Comparison of ENCODE assay signal across 13 cellular contexts in genomic region chr1:160877221-160877620, GRCh38. TPM values are rescaled to one million over a fixed set of nuclear protein-coding genes. Genes with fewer than 3 reads are reported as not detected.
A peak's percentile ranks its signal among the peaks of the same experiment; 100 is the strongest.
DNase-seq lines count a peak whose midpoint lies in the region; ATAC-seq and TF ChIP-seq lines count a peak whose summit lies in the region.
"Had no signal": no experiment of that assay in that cellular context is flagged by ENCODE, and none has a peak within 500 bp of the region (broad histone marks: within the 10 kb centered on the region; RNA-seq: fewer than 3 reads in every experiment).

No MANE protein-coding gene starts in this region.

- H3K36me3 ChIP-seq in cardiac muscle cell (no peaks in the 10 kb centered on the region), heart right ventricle (no peaks in the 10 kb centered on the region), Loucy (ENCODE audit: insufficient read depth, low read length) (no peaks in the 10 kb centered on the region)
- H3K36me3 ChIP-seq: left lung had no signal

- H3K9me3 Mint-ChIP-seq in activated naive CD8-positive, alpha-beta T cell treated with anti-CD3 and anti-CD28 coated beads, Interleukin-2, amount 50 U/mL, for 24 hours = no peaks in the 10 kb centered on the region
- no peaks in the 10 kb centered on the region for H3K9me3 Mint-ChIP-seq in type B pancreatic cell
- no peaks in the 10 kb centered on the region for H3K9me3 Mint-ChIP-seq in activated CD4-positive, alpha-beta memory T cell treated with anti-CD3 and anti-CD28 coated beads, Interleukin-2, amount 10 ng/mL, durations not matched to agents 7 days and 5 days

- H3K9me3 ChIP-seq in cardiac muscle cell (ENCODE audit: low read depth) (no peaks in the 10 kb centered on the region), heart right ventricle (no peaks in the 10 kb centered on the region), Loucy (ENCODE audit: insufficient read depth, low read depth, low read length) (no peaks in the 10 kb centered on the region)
- H3K9me3 ChIP-seq: left lung had no signal

- H2AFZ ChIP-seq in Loucy (ENCODE audit: low read length) = peak overlapping the region; percentile 59; the same call in 1 of the 2 replicates

- H3K27me3 Mint-ChIP-seq in activated naive CD8-positive, alpha-beta T cell treated with anti-CD3 and anti-CD28 coated beads, Interleukin-2, amount 50 U/mL, for 24 hours = no peaks in the 10 kb centered on the region
- H3K27me3 Mint-ChIP-seq in type B pancreatic cell = peaks cover 9% of the 10 kb centered on the region
- H3K27me3 Mint-ChIP-seq in activated CD4-positive, alpha-beta memory T cell treated with anti-CD3 and anti-CD28 coated beads, Interleukin-2, amount 10 ng/mL, durations not matched to agents 7 days and 5 days = peaks cover 5% of the 10 kb centered on the region

- H3K9me2 ChIP-seq in Loucy (replicated peaks; ENCODE audit: low read depth, low read length) = no peaks in the 10 kb centered on the region

- no peaks in the 10 kb centered on the region for H4K20me1 ChIP-seq in Loucy (ENCODE audit: insufficient read depth, low read length, poor library complexity, severe bottlenecking)

- no peaks in the 10 kb centered on the region for H3K79me2 ChIP-seq in Loucy (ENCODE audit: insufficient read depth, low read length)

- H3K4me1 ChIP-seq in cardiac muscle cell (ENCODE audit: low read depth) = no peaks in the 10 kb centered on the region
- H3K4me1 ChIP-seq in heart right ventricle = peaks cover 0 to 29% (median 0%) of the 10 kb centered on the region in 9 donors
- peaks cover 28% of the 10 kb centered on the region for H3K4me1 ChIP-seq in Loucy (ENCODE audit: insufficient read depth, low read length, poor library complexity, severe bottlenecking)

- H3K4me3 Mint-ChIP-seq in activated naive CD8-positive, alpha-beta T cell treated with anti-CD3 and anti-CD28 coated beads, Interleukin-2, amount 50 U/mL, for 24 hours = no peak overlapping the region
- H3K4me3 Mint-ChIP-seq in type B pancreatic cell = no peak overlapping the region
- H3K4me3 Mint-ChIP-seq in activated CD4-positive, alpha-beta memory T cell treated with anti-CD3 and anti-CD28 coated beads, Interleukin-2, amount 10 ng/mL, durations not matched to agents 7 days and 5 days = no peak overlapping the region

- no peaks in the 10 kb centered on the region for H3F3A ChIP-seq in Loucy (ENCODE audit: low read depth)

- intact Hi-C loops in heart right ventricle (cut with DNase I) = no loop called here

- H3K36me3 Mint-ChIP-seq in activated naive CD8-positive, alpha-beta T cell treated with anti-CD3 and anti-CD28 coated beads, Interleukin-2, amount 50 U/mL, for 24 hours (ENCODE audit: low read depth) = no peaks in the 10 kb centered on the region
- H3K36me3 Mint-ChIP-seq in type B pancreatic cell = no peaks in the 10 kb centered on the region
- H3K36me3 Mint-ChIP-seq in activated CD4-positive, alpha-beta memory T cell treated with anti-CD3 and anti-CD28 coated beads, Interleukin-2, amount 10 ng/mL, durations not matched to agents 7 days and 5 days (ENCODE audit: low read depth) = no peaks in the 10 kb centered on the region

- H3K27ac ChIP-seq in cardiac muscle cell (no peak overlapping the region), heart right ventricle (no peak overlapping the region)
- H3K27ac ChIP-seq: left lung had no signal

- peak overlapping the region; percentile 20 for H3K27ac Mint-ChIP-seq in activated naive CD8-positive, alpha-beta T cell treated with anti-CD3 and anti-CD28 coated beads, Interleukin-2, amount 50 U/mL, for 24 hours
- H3K27ac Mint-ChIP-seq in type B pancreatic cell = no peak overlapping the region
- H3K27ac Mint-ChIP-seq in activated CD4-positive, alpha-beta memory T cell treated with anti-CD3 and anti-CD28 coated beads, Interleukin-2, amount 10 ng/mL, durations not matched to agents 7 days and 5 days = no peak overlapping the region

- H3K27me3 ChIP-seq in cardiac muscle cell (peaks cover 3% of the 10 kb centered on the region), heart right ventricle (peaks cover 0 to 17% (median 3%) of the 10 kb centered on the region in 7 donors), Loucy (ENCODE audit: insufficient read depth, low read length, poor library complexity, severe bottlenecking) (no peaks in the 10 kb centered on the region)

- peak overlapping the region; percentile 51 for H3K9ac ChIP-seq in Loucy (ENCODE audit: low read depth, low read length, poor library complexity, severe bottlenecking)

- ATAC-seq in heart right ventricle = no peak
- no peak for ATAC-seq in activated naive CD8-positive, alpha-beta T cell treated with anti-CD3 and anti-CD28 coated beads, Interleukin-2, amount 50 U/mL, for 24 hours
- no peak for ATAC-seq in GM21367 (IDR thresholded peaks at IDR 0.05; ENCODE audit: unreplicated experiment)
- ATAC-seq: left lung had no signal

- CTCF ChIA-PET in activated CD4-positive, alpha-beta memory T cell treated with anti-CD3 and anti-CD28 coated beads, Interleukin-2, amount 10 ng/mL, durations not matched to agents 7 days and 5 days (lab: Charles Lee) = interaction anchor here (0.6 to 5.6 kb wide), 18 partner anchors 9 to 152 kb away, joined by 3 to 67 read pairs (median 4); partner anchors contain the start of genes CD244 and ITLN2

- TF ChIP-seq CTCF in cardiac muscle cell (IDR thresholded peaks at IDR 0.05; ENCODE audit: low read depth, low read length) (peak; percentile 6), heart right ventricle (IDR thresholded peaks at IDR 0.05) (peak in 2 of 9 donors; percentile 16 to 31), Loucy (conservative IDR thresholded peaks at IDR 0.05; ENCODE audit: low read length) (peak; percentile 82), type B pancreatic cell (conservative IDR thresholded peaks at IDR 0.05) (peak; percentile 16)

- peaks cover 26% of the 10 kb centered on the region for H3K4me1 Mint-ChIP-seq in activated naive CD8-positive, alpha-beta T cell treated with anti-CD3 and anti-CD28 coated beads, Interleukin-2, amount 50 U/mL, for 24 hours
- H3K4me1 Mint-ChIP-seq in type B pancreatic cell (ENCODE audit: unreplicated experiment) = no peaks in the 10 kb centered on the region
- peaks cover 8% of the 10 kb centered on the region for H3K4me1 Mint-ChIP-seq in activated CD4-positive, alpha-beta memory T cell treated with anti-CD3 and anti-CD28 coated beads, Interleukin-2, amount 10 ng/mL, durations not matched to agents 7 days and 5 days

- no peak overlapping the region for H3K4me3 ChIP-seq in cardiac muscle cell
- no peak overlapping the region for H3K4me3 ChIP-seq in heart right ventricle
- no peak overlapping the region for H3K4me3 ChIP-seq in Loucy (ENCODE audit: low read length, poor library complexity, severe bottlenecking)
- H3K4me3 ChIP-seq: left lung had no signal

- POLR2A ChIA-PET in activated CD4-positive, alpha-beta memory T cell treated with anti-CD3 and anti-CD28 coated beads, Interleukin-2, amount 10 ng/mL, durations not matched to agents 7 days and 5 days (lab: Charles Lee) = interaction anchor here (0.9 to 1.9 kb wide), 2 partner anchors 40 to 96 kb away, joined by 3 to 10 read pairs; no protein-coding TSS in a partner anchor

- peak overlapping the region; percentile 46 for H3K4me2 ChIP-seq in Loucy (ENCODE audit: low read depth, low read length, poor library complexity, severe bottlenecking)

- DNase-seq in cardiac muscle cell (ENCODE audit: low read depth in 1 of 2, low spot score in 1 of 2) (no peak), heart right ventricle (no peak), type B pancreatic cell (ENCODE audit: extremely low spot score, unreplicated experiment) (no peak), GM19238 (ENCODE audit: insufficient read length, low spot score) (no peak)
- DNase-seq in activated naive CD8-positive, alpha-beta T cell treated with anti-CD3 and anti-CD28 coated beads, Interleukin-2, amount 50 U/mL, for 24 hours = no peak
- DNase-seq in activated CD4-positive, alpha-beta memory T cell treated with anti-CD3 and anti-CD28 coated beads, Interleukin-2, amount 10 ng/mL, durations not matched to agents 7 days and 5 days = no peak
- DNase-seq: caudate nucleus, left lung, NCI-H446, trophoblast cell had no signal

RNA-seq across cellular contexts. Expression of gene ITLN1, which starts 7.8 kb away (rescaled TPM):
- total RNA-seq in cardiac muscle cell (0.21 TPM in 1 of 2 replicates, not detected in the other), heart right ventricle (100 to 1,000 TPM in 1 of 10 donors, 1 to 10 TPM in 6, under 1 TPM in 1, not detected in 2; 0.54 to 102 (median 3.2) TPM), type B pancreatic cell (ENCODE audit: low replicate concordance) (23.1 and 59.8 TPM in 2 replicates)
- polyA plus RNA-seq in cardiac muscle cell (0.34 TPM in 1 of 2 replicates, not detected in the other), heart right ventricle (1 to 10 TPM; 2.8 to 2.9 TPM)
- not detected for total RNA-seq in activated CD4-positive, alpha-beta memory T cell treated with anti-CD3 and anti-CD28 coated beads, Interleukin-2, amount 10 ng/mL, durations not matched to agents 7 days and 5 days
- polyA plus RNA-seq: BJ had no signal

RNA-seq across cellular contexts. Expression of gene CD244, which starts 14.5 kb away (rescaled TPM):
- total RNA-seq in cardiac muscle cell (not detected in 2 replicates), heart right ventricle (1 to 10 TPM in 1 of 10 donors, under 1 TPM in 6, not detected in 3; 0.10 to 1.5 (median 0.25) TPM), type B pancreatic cell (ENCODE audit: low replicate concordance) (0.50 and 0.56 TPM in 2 replicates)
- polyA plus RNA-seq in cardiac muscle cell (0.11 TPM in 1 of 2 replicates, not detected in the other), heart right ventricle (under 1 TPM in 1 of 2 donors, not detected in 1; 0.12 TPM)
- total RNA-seq in activated CD4-positive, alpha-beta memory T cell treated with anti-CD3 and anti-CD28 coated beads, Interleukin-2, amount 10 ng/mL, durations not matched to agents 7 days and 5 days = 1 to 10 TPM; 2.0 to 2.3 TPM
- polyA plus RNA-seq: BJ had no signal
